ENCODE assay signal across 8 cellular contexts in the genomic region with DNA sequence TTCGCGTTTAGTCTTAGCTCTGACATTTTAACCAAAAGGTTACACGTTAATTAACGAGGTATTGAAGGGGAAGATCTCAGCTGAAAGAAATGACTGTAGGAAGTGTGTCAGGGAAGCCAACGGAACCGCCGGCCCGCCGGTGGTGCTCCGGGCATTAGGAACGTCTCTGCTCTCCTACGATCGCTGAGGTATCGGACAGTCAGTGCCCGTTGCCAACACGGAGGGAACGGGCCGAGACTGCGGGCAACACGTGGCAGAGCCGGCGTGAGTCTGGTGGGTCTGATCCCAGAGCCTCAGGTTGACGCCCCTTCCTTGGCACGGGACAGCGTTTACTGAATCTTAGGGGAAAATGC. TPM values are rescaled to one million over a fixed set of nuclear protein-coding genes. Genes with fewer than 3 reads are reported as not detected.
A peak's percentile ranks its signal among the peaks of the same experiment; 100 is the strongest.
DNase-seq lines count a peak whose midpoint lies in the region; ATAC-seq and TF ChIP-seq lines count a peak whose summit lies in the region.
"Not testable (repeated sequence)": the region's sequence is repeated elsewhere in the genome, so short reads cannot be mapped to it uniquely, and the experiment has no call there.

No MANE protein-coding gene starts in this region.

- POLR2A ChIA-PET in WTC11 (lab: Charles Lee); MCF 10A (lab: Yijun Ruan, JAX): not testable (repeated sequence)

- H3K9ac ChIP-seq in GM23248 (peak overlapping the region; percentile 75), Karpas-422 (ENCODE audit: low read length) (peak overlapping the region; percentile 84)

- WGBS in GM23248 (ENCODE audit: low coverage in 1 of 2, low lambda C conversion rate in 2 of 2, missing lambda C conversion rate in 2 of 2), 2 experiments: 3 to 4% methylated on average over 25 of the region's 25 CpGs
- WGBS in heart right ventricle, 2 donors: 0 to 1% methylated on average over 25 of the region's 25 CpGs

- peaks cover 59% of the 10 kb centered on the region for H3K27me3 Mint-ChIP-seq in WTC11 (ENCODE audit: low read depth)
- H3K27me3 Mint-ChIP-seq in MCF 10A (ENCODE audit: insufficient read depth, unreplicated experiment): peaks cover 15% of the 10 kb centered on the region
- peaks cover 39% of the 10 kb centered on the region for H3K27me3 Mint-ChIP-seq in nephron progenitor cell (ENCODE audit: low read depth, poor library complexity)
- H3K27me3 Mint-ChIP-seq in stimulated activated naive CD8-positive, alpha-beta T cell treated with anti-CD3 and anti-CD28 coated beads, Interleukin-15, Interleukin-2, amounts not matched to agents 100 ng/mL and 50 ng/mL, for 24 hours: not testable (repeated sequence)

- H2AFZ ChIP-seq in GM23248 (peak overlapping the region; percentile 84), Karpas-422 (ENCODE audit: low read length) (peak overlapping the region; percentile 97)

- TF ChIP-seq CTCF in WTC11 (IDR thresholded peaks at IDR 0.05); MCF 10A (IDR thresholded peaks at IDR 0.05; ENCODE audit: unreplicated experiment); heart right ventricle (IDR thresholded peaks at IDR 0.05); nephron progenitor cell (IDR thresholded peaks at IDR 0.05): not testable (repeated sequence)

- H3K27ac ChIP-seq in GM23248; Karpas-422 (ENCODE audit: low read length): not testable (repeated sequence)
- H3K27ac ChIP-seq in heart right ventricle: peak overlapping the region in 8 of 10 donors; percentile 33 to 74 (median 53)

- in situ Hi-C loops in GM23248 (cut with MboI): not testable (repeated sequence)

- not testable (repeated sequence) for H3F3A ChIP-seq in GM23248 (ENCODE audit: insufficient read depth)

- not testable (repeated sequence) for ATAC-seq in WTC11
- ATAC-seq in heart right ventricle: peak in 5 of 8 donors; percentile 16 to 52 (median 44)

- peak overlapping the region; percentile 86 for H3K4me2 ChIP-seq in GM23248 (ENCODE audit: unreplicated experiment)
- H3K4me2 ChIP-seq in Karpas-422 (ENCODE audit: low read depth, low read length, poor library complexity, severe bottlenecking): peak overlapping the region; percentile 95

- CTCF ChIA-PET in WTC11 (lab: Charles Lee): not testable (repeated sequence)
- CTCF ChIA-PET in MCF 10A (lab: Yijun Ruan, JAX): interaction anchor here (0.9 kb wide), 1 partner anchor 8 kb away, joined by 3 read pairs; no protein-coding TSS in a partner anchor

- H3K9me3 ChIP-seq in GM23248 (ENCODE audit: low read depth); Karpas-422 (ENCODE audit: low read length); heart right ventricle: not testable (repeated sequence)

- H3K79me2 ChIP-seq in GM23248 (ENCODE audit: insufficient read depth): not testable (repeated sequence)
- H3K79me2 ChIP-seq in Karpas-422 (ENCODE audit: low read length): peaks cover 16% of the 10 kb centered on the region

- H3K4me3 ChIP-seq in GM23248: peak overlapping the region; percentile 80
- H3K4me3 ChIP-seq in Karpas-422 (ENCODE audit: low read length): peak overlapping the region; percentile 90
- H3K4me3 ChIP-seq in heart right ventricle: peak overlapping the region; percentile 44 to 79 (median 64)

- peaks cover 11% of the 10 kb centered on the region for H3K4me1 Mint-ChIP-seq in WTC11
- H3K4me1 Mint-ChIP-seq in MCF 10A (ENCODE audit: insufficient read depth, unreplicated experiment): peaks cover 11% of the 10 kb centered on the region
- H3K4me1 Mint-ChIP-seq in nephron progenitor cell: peaks cover 21% of the 10 kb centered on the region
- H3K4me1 Mint-ChIP-seq in stimulated activated naive CD8-positive, alpha-beta T cell treated with anti-CD3 and anti-CD28 coated beads, Interleukin-15, Interleukin-2, amounts not matched to agents 100 ng/mL and 50 ng/mL, for 24 hours (ENCODE audit: low read depth): peaks cover 30% of the 10 kb centered on the region

- H3K36me3 ChIP-seq in GM23248 (ENCODE audit: low read depth); Karpas-422 (ENCODE audit: insufficient read depth, low read length); heart right ventricle: not testable (repeated sequence)

- H4K20me1 ChIP-seq in GM23248 (ENCODE audit: insufficient read depth); Karpas-422 (ENCODE audit: insufficient read depth, low read depth, low read length): not testable (repeated sequence)

- intact Hi-C loops in MCF 10A (cut with micrococcal nuclease): loop anchor here (10.0 kb wide), 1 partner anchor 136 kb away; a partner anchor contains a TSS
- intact Hi-C loops in heart right ventricle (cut with DNase I): not testable (repeated sequence)

- H3K4me3 Mint-ChIP-seq in WTC11 (peak overlapping the region; percentile 86), MCF 10A (ENCODE audit: unreplicated experiment) (peak overlapping the region; percentile 80), nephron progenitor cell (peak overlapping the region; percentile 85)
- peak overlapping the region; percentile 88 for H3K4me3 Mint-ChIP-seq in stimulated activated naive CD8-positive, alpha-beta T cell treated with anti-CD3 and anti-CD28 coated beads, Interleukin-15, Interleukin-2, amounts not matched to agents 100 ng/mL and 50 ng/mL, for 24 hours

- H3K9me3 Mint-ChIP-seq in WTC11; MCF 10A (ENCODE audit: unreplicated experiment); nephron progenitor cell; stimulated activated naive CD8-positive, alpha-beta T cell treated with anti-CD3 and anti-CD28 coated beads, Interleukin-15, Interleukin-2, amounts not matched to agents 100 ng/mL and 50 ng/mL, for 24 hours: not testable (repeated sequence)

- not testable (repeated sequence) for H3K36me3 Mint-ChIP-seq in WTC11; MCF 10A (ENCODE audit: insufficient read depth, unreplicated experiment); nephron progenitor cell (ENCODE audit: low read depth); stimulated activated naive CD8-positive, alpha-beta T cell treated with anti-CD3 and anti-CD28 coated beads, Interleukin-15, Interleukin-2, amounts not matched to agents 100 ng/mL and 50 ng/mL, for 24 hours (ENCODE audit: low read depth)

- H3K27me3 ChIP-seq in GM23248 (replicated peaks; ENCODE audit: insufficient read depth); Karpas-422 (ENCODE audit: low read length): not testable (repeated sequence)
- peaks cover 0 to 11% (median 0%) of the 10 kb centered on the region in 7 donors for H3K27me3 ChIP-seq in heart right ventricle

- H3K27ac Mint-ChIP-seq in WTC11; MCF 10A (ENCODE audit: low read depth, unreplicated experiment); nephron progenitor cell: not testable (repeated sequence)
- H3K27ac Mint-ChIP-seq in stimulated activated naive CD8-positive, alpha-beta T cell treated with anti-CD3 and anti-CD28 coated beads, Interleukin-15, Interleukin-2, amounts not matched to agents 100 ng/mL and 50 ng/mL, for 24 hours: peak overlapping the region; percentile 99

- BruUV-seq in MCF 10A (replicated peaks; lab: Mats Ljungman, UMichigan): not testable (repeated sequence)

- H3K9me2 ChIP-seq in GM23248 (ENCODE audit: insufficient read depth); Karpas-422 (replicated peaks; ENCODE audit: insufficient read depth, low read length): not testable (repeated sequence)

- H3K4me1 ChIP-seq in GM23248 (ENCODE audit: insufficient read depth): not testable (repeated sequence)
- H3K4me1 ChIP-seq in Karpas-422 (ENCODE audit: low read length) (peaks cover 27% of the 10 kb centered on the region), heart right ventricle (peaks cover 0 to 17% (median 11%) of the 10 kb centered on the region in 9 donors)

- DNase-seq in DMS 273 (lab: John Stamatoyannopoulos, UW; ENCODE audit: unreplicated experiment) (peak; percentile 73), GM23248 (peak; percentile 42), heart right ventricle (peak; percentile 7 to 23), nephron progenitor cell (peak; percentile 23)
- DNase-seq in Karpas-422; WTC11 (ENCODE audit: low spot score); MCF 10A (ENCODE audit: unreplicated experiment): not testable (repeated sequence)

TF ChIP-seq in WTC11, 78 proteins besides CTCF, POLR2A, EP300 and RAD21:
- TF ChIP-seq, protein P1, sequence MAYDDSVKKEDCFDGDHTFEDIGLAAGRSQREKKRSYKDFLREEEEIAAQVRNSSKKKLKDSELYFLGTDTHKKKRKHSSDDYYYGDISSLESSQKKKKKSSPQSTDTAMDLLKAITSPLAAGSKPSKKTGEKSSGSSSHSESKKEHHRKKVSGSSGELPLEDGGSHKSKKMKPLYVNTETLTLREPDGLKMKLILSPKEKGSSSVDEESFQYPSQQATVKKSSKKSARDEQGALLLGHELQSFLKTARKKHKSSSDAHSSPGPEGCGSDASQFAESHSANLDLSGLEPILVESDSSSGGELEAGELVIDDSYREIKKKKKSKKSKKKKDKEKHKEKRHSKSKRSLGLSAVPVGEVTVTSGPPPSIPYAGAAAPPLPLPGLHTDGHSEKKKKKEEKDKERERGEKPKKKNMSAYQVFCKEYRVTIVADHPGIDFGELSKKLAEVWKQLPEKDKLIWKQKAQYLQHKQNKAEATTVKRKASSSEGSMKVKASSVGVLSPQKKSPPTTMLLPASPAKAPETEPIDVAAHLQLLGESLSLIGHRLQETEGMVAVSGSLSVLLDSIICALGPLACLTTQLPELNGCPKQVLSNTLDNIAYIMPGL (CRISPR knock-in tag; IDR thresholded peaks at IDR 0.05): 0 out of 2 replicates have a peak, but pooled peaks have one; percentile 13
- TF ChIP-seq, protein P2, sequence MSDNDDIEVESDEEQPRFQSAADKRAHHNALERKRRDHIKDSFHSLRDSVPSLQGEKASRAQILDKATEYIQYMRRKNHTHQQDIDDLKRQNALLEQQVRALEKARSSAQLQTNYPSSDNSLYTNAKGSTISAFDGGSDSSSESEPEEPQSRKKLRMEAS (CRISPR knock-in tag; IDR thresholded peaks at IDR 0.05): 0 out of 2 replicates have a peak, but pooled peaks have one; percentile 9

RNA-seq across cellular contexts. Expression of a gene that starts 16.5 kb away (rescaled TPM):
- total RNA-seq in GM23248 (2014; rRNA removed; shearing (Covaris generic)): 61.7 and 80.7 TPM in 2 replicates
- 48.7 and 56.9 TPM in 2 replicates for polyA plus RNA-seq in GM23248 (2016; fragmentation: Nextera tagmentation; extraction: Ambion mirVana)
- 74.6 and 117 TPM in 2 replicates for total RNA-seq in Karpas-422 (2014; rRNA removed; shearing (Covaris generic); ENCODE audit: low replicate concordance)
- 74.4 to 77.6 TPM (median 75.5 TPM) in 3 replicates for total RNA-seq in WTC11 (2021)
- total RNA-seq in MCF 10A (2022): 64.9 and 73.9 TPM in 2 replicates
- 10 to 100 TPM; 70.4 to 98.4 (median 92.4) TPM for total RNA-seq in heart right ventricle
- 10 to 100 TPM; 51.5 to 52.9 TPM for polyA plus RNA-seq in heart right ventricle
